In genomic region chr17:61813211-61813610, GRCh38 we compare ENCODE assay signal across 19 cellular contexts. TPM values are rescaled to one million over a fixed set of nuclear protein-coding genes. Genes with fewer than 3 reads are reported as not detected.
DNase-seq lines count a peak whose midpoint lies in the region; ATAC-seq, FAIRE-seq and TF ChIP-seq lines count a peak whose summit lies in the region.
"Had no signal": no experiment of that assay in that cellular context is flagged by ENCODE, and none has a peak within 500 bp of the region (broad histone marks: within the 10 kb centered on the region; RNA-seq: fewer than 3 reads in every experiment).

No MANE protein-coding gene starts in this region.

- FAIRE-seq in H54 (lab: Jason Lieb, UNC) = peak; percentile 89
- FAIRE-seq in K562 (lab: Jason Lieb, UNC) = peak; percentile 26

- H3K9me1 ChIP-seq in K562 (ENCODE audit: control insufficient read depth, insufficient read depth, low read length) = no peaks in the 10 kb centered on the region

- H4K20me1 ChIP-seq in K562 (replicated peaks; ENCODE audit: control insufficient read depth, insufficient read depth, low read length) = no peaks in the 10 kb centered on the region

- no peaks in the 10 kb centered on the region for H3K79me2 ChIP-seq in K562 (ENCODE audit: control insufficient read depth, insufficient read depth, low read length)

- POLR2A ChIA-PET in K562 (lab: Yijun Ruan, JAX) = interaction anchor here (0.7 kb wide), 1 partner anchor 1793 kb away, joined by 4 read pairs; no protein-coding TSS in a partner anchor

- ATAC-seq in K562 (no peak), GM19463 (IDR thresholded peaks at IDR 0.05; ENCODE audit: unreplicated experiment) (no peak)
- ATAC-seq: HCT116 had no signal

- in situ Hi-C loops in K562 (cut with MboI) = no loop called here

- no peak for TF ChIP-seq RAD21 in K562 (CRISPR knock-in tag; conservative IDR thresholded peaks at IDR 0.05 in 1 of 2, IDR thresholded peaks at IDR 0.05 in 1 of 2)

- H3K36me3 ChIP-seq in K562 (ENCODE audit: control insufficient read depth, insufficient read depth, low read length) = peaks cover 16% of the 10 kb centered on the region; the same call in 2 of the 3 replicates

- no peak overlapping the region for H2AFZ ChIP-seq in K562 (ENCODE audit: low read depth, low read length)

- no peak for DNase-seq in H54 (ENCODE audit: insufficient read length, low spot score)
- no peak for DNase-seq in K562 (ENCODE audit: extremely low read depth in 1 of 4, low spot score in 3 of 4)
- DNase-seq in mesothelial cell of epicardium (ENCODE audit: low spot score in 2 of 2, unreplicated experiment in 2 of 2) = no peak
- DNase-seq in Ammon's horn (ENCODE audit: low spot score) = no peak
- DNase-seq in SW480 (ENCODE audit: low spot score) = no peak
- DNase-seq in activated T-cell treated with anti-CD3 and anti-CD28 coated beads, Interleukin-2, amount 50 U/mL, for 1 hour = no peak
- DNase-seq: DMS 273 treated with DMSO at 0.1 percent for 48 hours, GF-D8, MV-4-11, NCI-H1417, NCI-H2029, NCI-H2171, NCI-H748 treated with DMSO at 0.1 percent for 48 hours, SW 1271 had no signal

- no peaks in the 10 kb centered on the region for H3K36me3 Mint-ChIP-seq in mesothelial cell of epicardium

- H3K4me1 Mint-ChIP-seq in mesothelial cell of epicardium = peaks cover 51% of the 10 kb centered on the region

- H3K4me3 Mint-ChIP-seq in mesothelial cell of epicardium = no peak overlapping the region

- H3K9ac ChIP-seq in K562 (ENCODE audit: insufficient read depth in 1 of 2, low read depth in 2 of 2, low read length in 2 of 2) = no peak overlapping the region

- WGBS in K562 (ENCODE audit: insufficient coverage, low coverage, missing lambda C conversion rate) = 87% methylated on average over 1 of the region's 1 CpG

- H3K9me3 Mint-ChIP-seq in mesothelial cell of epicardium = no peaks in the 10 kb centered on the region

- no TSS peak for BruUV-seq in K562 (replicated peaks; lab: Mats Ljungman, UMichigan)

- no peak for TF ChIP-seq POLR2A in H54 (IDR thresholded peaks at IDR 0.05; ENCODE audit: low read depth, low read length)
- TF ChIP-seq POLR2A in K562 (conservative IDR thresholded peaks at IDR 0.05) = no peak

- H3K27me3 ChIP-seq in K562 (ENCODE audit: control insufficient read depth in 2 of 2, insufficient read depth in 2 of 2, low read length in 2 of 2) = no peaks in the 10 kb centered on the region

- no peak overlapping the region for H3K4me3 ChIP-seq in K562

- no peak overlapping the region for H3K27ac ChIP-seq in K562 (ENCODE audit: extremely low read depth, low read depth, low read length)
- H3K27ac ChIP-seq: C4-2B, HL-60, RWPE1 had no signal

- H3K4me2 ChIP-seq in K562 (ENCODE audit: insufficient read depth, low read length) = no peak overlapping the region

- H3K9me3 ChIP-seq in K562 (replicated peaks; ENCODE audit: control insufficient read depth, insufficient read depth, low read depth, low read length) = no peaks in the 10 kb centered on the region

- CTCF ChIA-PET in K562 (lab: Yijun Ruan, JAX; ENCODE audit: low intra/inter-chr PET ratio) = no interaction called here

- TF ChIP-seq CTCF in K562 (IDR thresholded peaks at IDR 0.05 in 2 of 3, conservative IDR thresholded peaks at IDR 0.05 in 1 of 3; ENCODE audit: insufficient read depth in 2 of 3, low read depth in 1 of 3, low read length in 3 of 3) (no peak), mesothelial cell of epicardium (IDR thresholded peaks at IDR 0.05; ENCODE audit: unreplicated experiment) (no peak)

- no peaks in the 10 kb centered on the region for H3K27me3 Mint-ChIP-seq in mesothelial cell of epicardium (ENCODE audit: low read depth)

- peaks cover 0 to 5% of the 10 kb centered on the region in 2 experiments; a peak in 1 of 5 replicates for H3K4me1 ChIP-seq in K562 (replicated peaks in 1 of 2; ENCODE audit: control insufficient read depth in 2 of 2, insufficient read depth in 2 of 2, low read length in 2 of 2)

- intact Hi-C loops in K562 (cut with micrococcal nuclease) = no loop called here

- peak overlapping the region; percentile 64 for H3K27ac Mint-ChIP-seq in mesothelial cell of epicardium

- no peak for TF ChIP-seq EP300 in K562 (IDR thresholded peaks at IDR 0.05; ENCODE audit: low read length)

TF ChIP-seq in K562, 482 proteins besides CTCF, POLR2A, EP300 and RAD21:
- TF ChIP-seq, protein P1, sequence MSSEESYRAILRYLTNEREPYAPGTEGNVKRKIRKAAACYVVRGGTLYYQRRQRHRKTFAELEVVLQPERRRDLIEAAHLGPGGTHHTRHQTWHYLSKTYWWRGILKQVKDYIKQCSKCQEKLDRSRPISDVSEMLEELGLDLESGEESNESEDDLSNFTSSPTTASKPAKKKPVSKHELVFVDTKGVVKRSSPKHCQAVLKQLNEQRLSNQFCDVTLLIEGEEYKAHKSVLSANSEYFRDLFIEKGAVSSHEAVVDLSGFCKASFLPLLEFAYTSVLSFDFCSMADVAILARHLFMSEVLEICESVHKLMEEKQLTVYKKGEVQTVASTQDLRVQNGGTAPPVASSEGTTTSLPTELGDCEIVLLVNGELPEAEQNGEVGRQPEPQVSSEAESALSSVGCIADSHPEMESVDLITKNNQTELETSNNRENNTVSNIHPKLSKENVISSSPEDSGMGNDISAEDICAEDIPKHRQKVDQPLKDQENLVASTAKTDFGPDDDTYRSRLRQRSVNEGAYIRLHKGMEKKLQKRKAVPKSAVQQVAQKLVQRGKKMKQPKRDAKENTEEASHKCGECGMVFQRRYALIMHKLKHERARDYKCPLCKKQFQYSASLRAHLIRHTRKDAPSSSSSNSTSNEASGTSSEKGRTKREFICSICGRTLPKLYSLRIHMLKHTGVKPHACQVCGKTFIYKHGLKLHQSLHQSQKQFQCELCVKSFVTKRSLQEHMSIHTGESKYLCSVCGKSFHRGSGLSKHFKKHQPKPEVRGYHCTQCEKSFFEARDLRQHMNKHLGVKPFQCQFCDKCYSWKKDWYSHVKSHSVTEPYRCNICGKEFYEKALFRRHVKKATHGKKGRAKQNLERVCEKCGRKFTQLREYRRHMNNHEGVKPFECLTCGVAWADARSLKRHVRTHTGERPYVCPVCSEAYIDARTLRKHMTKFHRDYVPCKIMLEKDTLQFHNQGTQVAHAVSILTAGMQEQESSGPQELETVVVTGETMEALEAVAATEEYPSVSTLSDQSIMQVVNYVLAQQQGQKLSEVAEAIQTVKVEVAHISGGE (CRISPR knock-in tag; IDR thresholded peaks at IDR 0.05) = peak in 1 of 3 experiments; percentile 69; a peak in 1 of 6 replicates
- TF ChIP-seq ZNF551 (CRISPR knock-in tag; IDR thresholded peaks at IDR 0.05) (no peak), XRCC5 (IDR thresholded peaks at IDR 0.05; ENCODE audit: low read depth, low read length) (no peak), LEF1 (IDR thresholded peaks at IDR 0.05) (no peak), MBD2 (IDR thresholded peaks at IDR 0.05; ENCODE audit: borderline replicate concordance, low read depth) (no peak), ZNF609 (CRISPR knock-in tag; IDR thresholded peaks at IDR 0.05; ENCODE audit: borderline replicate concordance) (no peak), SOX6 (IDR thresholded peaks at IDR 0.05) (no peak)

RNA-seq across cellular contexts. Expression of gene BRIP1, which starts 50.1 kb away (rescaled TPM):
- 43.6 and 131 TPM in 2 replicates for total RNA-seq in K562 (2011; cell fraction: chromatin; rRNA removed; ENCODE audit: low replicate concordance)
- 15.2 and 23.4 TPM in 2 replicates for total RNA-seq in K562 (2011; cell fraction: nucleolus; rRNA removed)
- total RNA-seq in K562 (2011; cell fraction: nucleoplasm; rRNA removed) = 46.1 and 76.3 TPM in 2 replicates
- 10.3 and 11.0 TPM in 2 replicates for total RNA-seq in K562 (2014; rRNA removed)
- total RNA-seq in K562 (2014; rRNA removed; fragmentation: Illumina TruSeq; extraction: Trizol) = 16.8 and 18.6 TPM in 2 replicates
- total RNA-seq in K562 (2015; rRNA removed; fragmentation: Illumina TruSeq; extraction: Trizol) = 14.9 and 17.5 TPM in 2 replicates
- total RNA-seq in K562 (2021) = 9.7 and 11.7 TPM in 2 replicates
- polyA plus RNA-seq in K562 (2011; rRNA removed) = 14.4 and 17.4 TPM in 2 replicates
- 1.9 and 5.6 TPM in 2 replicates for polyA plus RNA-seq in K562 (2011; cell fraction: cytosol; rRNA removed)
- 11.9 and 18.2 TPM in 2 replicates for polyA plus RNA-seq in K562 (2011; cell fraction: nucleus; rRNA removed)
- polyA plus RNA-seq in K562 (2012) = 5.3 and 6.3 TPM in 2 replicates
- polyA plus RNA-seq in K562 (2014; fragmentation: Illumina TruSeq; extraction: Trizol) = 10.1 and 10.3 TPM in 2 replicates
- polyA plus RNA-seq in K562 (2014; fragmentation: Nextera tagmentation; extraction: Ambion mirVana) = 1 to 10 TPM; 2.4 to 3.6 TPM
- polyA plus RNA-seq in K562 (2014; rRNA removed) = 9.1 and 11.2 TPM in 2 replicates
- polyA minus RNA-seq in K562 (2011; rRNA and poly(A)+ RNA removed) = 55.1 and 57.7 TPM in 2 replicates
- 7.3 and 9.8 TPM in 2 replicates for polyA minus RNA-seq in K562 (2011; cell fraction: cytosol; rRNA and poly(A)+ RNA removed)
- polyA minus RNA-seq in K562 (2011; cell fraction: nucleus; rRNA and poly(A)+ RNA removed) = 28.5 and 46.5 TPM in 2 replicates
- total RNA-seq in mesothelial cell of epicardium = 12.3 to 13.3 TPM (median 12.8 TPM) in 3 replicates
